Comparison of ENCODE assay signal across 1 cellular context in genomic region chr19:53772943-53773342, GRCh38.
TF ChIP-seq lines count a peak whose summit lies in the region.

No MANE protein-coding gene starts in this region.

TF ChIP-seq in GM12878, 131 proteins besides CTCF, POLR2A, EP300 and RAD21 (continued from another document):
- TF ChIP-seq ASH2L (IDR thresholded peaks at IDR 0.05; ENCODE audit: borderline replicate concordance, low read depth) (no peak), CBX3 (IDR thresholded peaks at IDR 0.05; ENCODE audit: borderline replicate concordance, low read depth) (no peak), MAX (IDR thresholded peaks at IDR 0.05; ENCODE audit: low read depth, low read length) (no peak), ZZZ3 (IDR thresholded peaks at IDR 0.05; ENCODE audit: control insufficient read depth, insufficient read length, low read depth) (no peak), NBN (IDR thresholded peaks at IDR 0.05) (no peak), RCOR1 (conservative IDR thresholded peaks at IDR 0.05; ENCODE audit: low read depth, low read length) (no peak), HSF1 (IDR thresholded peaks at IDR 0.05; ENCODE audit: low read depth, low read length) (no peak), RFX5 (IDR thresholded peaks at IDR 0.05; ENCODE audit: low read depth, low read length) (no peak), CHD2 (IDR thresholded peaks at IDR 0.05; ENCODE audit: borderline replicate concordance, low read depth, low read length) (no peak), CREB1 (IDR thresholded peaks at IDR 0.05; ENCODE audit: low read depth) (no peak)
